1 cellular context compared by ENCODE assay signal in the genomic region with DNA sequence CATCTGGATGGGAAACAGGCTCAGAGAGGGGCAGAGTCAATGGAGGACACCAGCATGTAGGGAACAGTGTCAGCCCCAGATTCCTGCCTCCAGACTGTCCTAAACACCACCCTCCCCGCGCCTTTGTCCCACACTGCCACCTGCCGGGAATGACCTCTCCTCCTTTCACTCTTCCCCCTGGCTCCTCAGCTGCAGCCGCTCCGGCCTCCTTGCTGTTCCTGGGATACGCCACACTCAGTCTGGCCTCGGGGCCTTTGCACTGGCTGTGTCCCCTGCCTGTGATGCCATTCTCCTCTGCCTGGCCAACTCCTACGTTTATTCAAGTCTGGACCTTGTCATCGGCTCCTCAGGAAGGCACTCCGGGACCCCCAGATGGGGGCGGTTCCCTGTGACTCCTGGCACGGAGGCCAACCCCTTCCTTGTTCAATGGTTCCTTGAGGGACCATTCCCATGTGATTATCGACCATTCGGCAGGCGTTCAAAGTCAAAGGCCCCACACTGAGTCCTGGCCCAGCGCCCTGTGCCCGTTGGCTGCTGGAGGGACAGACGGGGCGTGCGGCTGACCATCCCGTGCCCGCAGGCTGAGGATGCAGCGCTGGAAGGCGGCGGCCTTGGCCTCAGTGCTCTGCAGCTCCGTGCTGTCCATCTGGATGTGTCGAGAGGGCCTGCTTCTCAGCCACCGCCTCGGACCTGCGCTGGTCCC.
TF ChIP-seq lines count a peak whose summit lies in the region.

No MANE protein-coding gene starts in this region.

TF ChIP-seq in HCT116, 20 proteins besides CTCF, POLR2A, EP300 and RAD21:
- TF ChIP-seq, protein P1, sequence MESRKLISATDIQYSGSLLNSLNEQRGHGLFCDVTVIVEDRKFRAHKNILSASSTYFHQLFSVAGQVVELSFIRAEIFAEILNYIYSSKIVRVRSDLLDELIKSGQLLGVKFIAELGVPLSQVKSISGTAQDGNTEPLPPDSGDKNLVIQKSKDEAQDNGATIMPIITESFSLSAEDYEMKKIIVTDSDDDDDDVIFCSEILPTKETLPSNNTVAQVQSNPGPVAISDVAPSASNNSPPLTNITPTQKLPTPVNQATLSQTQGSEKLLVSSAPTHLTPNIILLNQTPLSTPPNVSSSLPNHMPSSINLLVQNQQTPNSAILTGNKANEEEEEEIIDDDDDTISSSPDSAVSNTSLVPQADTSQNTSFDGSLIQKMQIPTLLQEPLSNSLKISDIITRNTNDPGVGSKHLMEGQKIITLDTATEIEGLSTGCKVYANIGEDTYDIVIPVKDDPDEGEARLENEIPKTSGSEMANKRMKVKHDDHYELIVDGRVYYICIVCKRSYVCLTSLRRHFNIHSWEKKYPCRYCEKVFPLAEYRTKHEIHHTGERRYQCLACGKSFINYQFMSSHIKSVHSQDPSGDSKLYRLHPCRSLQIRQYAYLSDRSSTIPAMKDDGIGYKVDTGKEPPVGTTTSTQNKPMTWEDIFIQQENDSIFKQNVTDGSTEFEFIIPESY (IDR thresholded peaks at IDR 0.05; ENCODE audit: extremely low read depth, insufficient replicate concordance, low read length) = no peak
- TF ChIP-seq EZH2 (IDR thresholded peaks at IDR 0.05) (no peak), YY1 (IDR thresholded peaks at IDR 0.05; ENCODE audit: extremely low read depth, insufficient replicate concordance, low read depth, low read length) (no peak), FOSL1 (IDR thresholded peaks at IDR 0.05; ENCODE audit: low read depth) (no peak), JUND (IDR thresholded peaks at IDR 0.05) (no peak), SP1 (IDR thresholded peaks at IDR 0.05; ENCODE audit: low read depth) (no peak), ELF1 (IDR thresholded peaks at IDR 0.05; ENCODE audit: borderline replicate concordance, low read depth) (no peak), SRF (IDR thresholded peaks at IDR 0.05; ENCODE audit: low read depth) (no peak), CBX3 (IDR thresholded peaks at IDR 0.05; ENCODE audit: low read depth) (no peak), CEBPB (IDR thresholded peaks at IDR 0.05; ENCODE audit: low read depth) (no peak)
- TF ChIP-seq, protein P2, sequence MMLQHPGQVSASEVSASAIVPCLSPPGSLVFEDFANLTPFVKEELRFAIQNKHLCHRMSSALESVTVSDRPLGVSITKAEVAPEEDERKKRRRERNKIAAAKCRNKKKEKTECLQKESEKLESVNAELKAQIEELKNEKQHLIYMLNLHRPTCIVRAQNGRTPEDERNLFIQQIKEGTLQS (IDR thresholded peaks at IDR 0.05) = no peak
- TF ChIP-seq, protein P3, sequence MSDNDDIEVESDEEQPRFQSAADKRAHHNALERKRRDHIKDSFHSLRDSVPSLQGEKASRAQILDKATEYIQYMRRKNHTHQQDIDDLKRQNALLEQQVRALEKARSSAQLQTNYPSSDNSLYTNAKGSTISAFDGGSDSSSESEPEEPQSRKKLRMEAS (IDR thresholded peaks at IDR 0.05) = no peak
